ENCODE assay signal across 21 cellular contexts in the genomic region with DNA sequence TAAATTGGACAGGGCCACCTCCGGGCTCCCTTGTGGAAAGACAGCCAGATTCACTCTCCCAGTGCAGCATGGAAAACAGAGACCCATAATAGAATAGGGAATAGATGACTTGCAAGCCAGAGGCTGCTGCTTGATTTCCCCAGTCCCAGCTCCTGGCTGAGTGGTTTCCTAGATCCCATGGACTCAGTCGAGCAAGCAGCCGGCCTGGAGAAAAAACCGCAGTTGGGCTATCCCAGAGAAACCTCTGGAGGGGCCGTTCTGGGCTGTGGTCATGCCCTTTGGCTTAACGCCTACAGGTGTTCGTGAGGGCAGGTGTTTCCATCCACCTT.
A peak's percentile ranks its signal among the peaks of the same experiment; 100 is the strongest.
DNase-seq lines count a peak whose midpoint lies in the region; ATAC-seq and TF ChIP-seq lines count a peak whose summit lies in the region.
"Had no signal": no experiment of that assay in that cellular context is flagged by ENCODE, and none has a peak within 500 bp of the region (broad histone marks: within the 10 kb centered on the region; RNA-seq: fewer than 3 reads in every experiment).

No MANE protein-coding gene starts in this region.

- CTCF ChIA-PET in T-cell (lab: Charles Lee) = interaction anchor here (0.5 to 1.6 kb wide), 3 partner anchors 20 to 86 kb away, joined by 3 read pairs; no protein-coding TSS in a partner anchor

- TF ChIP-seq POLR2A in stomach (IDR thresholded peaks at IDR 0.05) = no peak

- H3K27ac Mint-ChIP-seq in T-cell (no peak overlapping the region), chondrocyte (ENCODE audit: unreplicated experiment) (no peak overlapping the region), mesothelial cell of epicardium (no peak overlapping the region)
- no peak overlapping the region for H3K27ac Mint-ChIP-seq in activated T-helper 1 cell treated with anti-CD3 and anti-CD28 coated beads, Interleukin-12 subunit alpha, Interleukin-12 subunit beta, Interleukin-2, Interleukin-4 antibody, amounts not matched to agents 30 ng/mL and 10 ng/mL and 1 ng/mL, durations not matched to agents 14 hours and 24 hours and 36 hours
- no peak overlapping the region for H3K27ac Mint-ChIP-seq in stimulated activated memory B cell treated with anti-CD40 and anti-IgM and Interleukin-4, amounts not matched to agents 10 μg/mL and 1 μg/mL and 100 μg/mL, for 72 hours
- H3K27ac Mint-ChIP-seq: CD4-positive, alpha-beta T cell; T-helper 1 cell treated with Interleukin-12 subunit alpha and Interleukin-12 subunit beta and Interleukin-4 antibody, amounts not matched to agents 30 μg/mL and 1 μg/mL, for 36 hours had no signal

- H3K27ac ChIP-seq in stomach = peak overlapping the region; percentile 60 to 79 (median 74)
- H3K27ac ChIP-seq: ovary, Peyer's patch, right lobe of liver, SJSA1 had no signal

- 34 to 65% (median 42%) methylated on average over 7 of the region's 7 CpGs for WGBS in stomach, 5 donors

- H3K9me3 ChIP-seq in stomach = no peaks in the 10 kb centered on the region
- H3K9me3 ChIP-seq: MG63, ovary, Peyer's patch, right lobe of liver, SJSA1 had no signal

- no peak for ATAC-seq in T-cell (replicated peaks in 1 of 4)
- ATAC-seq in stimulated activated memory B cell treated with anti-CD40 and anti-IgM and Interleukin-4, amounts not matched to agents 10 μg/mL and 1 μg/mL and 100 μg/mL, for 72 hours = no peak
- ATAC-seq: K562 had no signal

- H3K9me3 Mint-ChIP-seq in T-cell = no peaks in the 10 kb centered on the region
- H3K9me3 Mint-ChIP-seq in chondrocyte (ENCODE audit: low read depth) = no peaks in the 10 kb centered on the region
- H3K9me3 Mint-ChIP-seq in mesothelial cell of epicardium = no peaks in the 10 kb centered on the region
- H3K9me3 Mint-ChIP-seq in activated T-helper 1 cell treated with anti-CD3 and anti-CD28 coated beads, Interleukin-12 subunit alpha, Interleukin-12 subunit beta, Interleukin-2, Interleukin-4 antibody, amounts not matched to agents 30 ng/mL and 10 ng/mL and 1 ng/mL, durations not matched to agents 14 hours and 24 hours and 36 hours = no peaks in the 10 kb centered on the region
- no peaks in the 10 kb centered on the region for H3K9me3 Mint-ChIP-seq in stimulated activated memory B cell treated with anti-CD40 and anti-IgM and Interleukin-4, amounts not matched to agents 10 μg/mL and 1 μg/mL and 100 μg/mL, for 72 hours
- H3K9me3 Mint-ChIP-seq: CD4-positive, alpha-beta T cell; T-helper 1 cell treated with Interleukin-12 subunit alpha and Interleukin-12 subunit beta and Interleukin-4 antibody, amounts not matched to agents 30 μg/mL and 1 μg/mL, for 36 hours had no signal

- peaks cover 0 to 62% (median 24%) of the 10 kb centered on the region in 3 donors for H3K27me3 ChIP-seq in stomach
- H3K27me3 ChIP-seq: ovary had no signal

- peak overlapping the region; percentile 45 to 56 (median 50) for H3K4me3 ChIP-seq in stomach
- H3K4me3 ChIP-seq: K562, MG63, ovary, right lobe of liver, SJSA1 had no signal

- peaks cover 0 to 5% (median 4%) of the 10 kb centered on the region in 3 donors for H3K4me1 Mint-ChIP-seq in T-cell
- peaks cover 3% of the 10 kb centered on the region for H3K4me1 Mint-ChIP-seq in chondrocyte (ENCODE audit: low read depth)
- H3K4me1 Mint-ChIP-seq in mesothelial cell of epicardium = peaks cover 19% of the 10 kb centered on the region
- no peaks in the 10 kb centered on the region for H3K4me1 Mint-ChIP-seq in activated T-helper 1 cell treated with anti-CD3 and anti-CD28 coated beads, Interleukin-12 subunit alpha, Interleukin-12 subunit beta, Interleukin-2, Interleukin-4 antibody, amounts not matched to agents 30 ng/mL and 10 ng/mL and 1 ng/mL, durations not matched to agents 14 hours and 24 hours and 36 hours (ENCODE audit: low read depth)
- H3K4me1 Mint-ChIP-seq in stimulated activated memory B cell treated with anti-CD40 and anti-IgM and Interleukin-4, amounts not matched to agents 10 μg/mL and 1 μg/mL and 100 μg/mL, for 72 hours = no peaks in the 10 kb centered on the region

- no peaks in the 10 kb centered on the region for H3K36me3 ChIP-seq in stomach
- H3K36me3 ChIP-seq: MG63, ovary, Peyer's patch, right lobe of liver, SJSA1 had no signal

- DNase-seq in T-cell (no peak), chondrocyte (ENCODE audit: low spot score) (peak; percentile 60), mesothelial cell of epicardium (ENCODE audit: low spot score in 2 of 2, unreplicated experiment in 2 of 2) (no peak), stomach (peak; percentile 25)
- no peak for DNase-seq in activated T-helper 1 cell treated with anti-CD3 and anti-CD28 coated beads, Interleukin-12 subunit alpha, Interleukin-12 subunit beta, Interleukin-2, Interleukin-4 antibody, amounts not matched to agents 30 ng/mL and 10 ng/mL and 1 ng/mL, durations not matched to agents 14 hours and 24 hours and 36 hours (ENCODE audit: low spot score)
- no peak for DNase-seq in stimulated activated naive CD4-positive, alpha-beta T cell (lab: John Stamatoyannopoulos, UW)
- DNase-seq: activated CD4-positive, alpha-beta T cell treated with anti-CD3 and anti-CD28 coated beads, Interleukin-2, amount 50 U/mL, for 1 hour; CD4-positive, alpha-beta T cell; DMS153; foreskin fibroblast; left ventricle myocardium superior; MG63; NCI-H1436; NCI-H510A; ovary had no signal

- peaks cover 19 to 46% (median 27%) of the 10 kb centered on the region in 4 donors for H3K4me1 ChIP-seq in stomach
- H3K4me1 ChIP-seq: right lobe of liver, SJSA1 had no signal

- POLR2A ChIA-PET in T-cell (lab: Charles Lee) = no interaction called here

- TF ChIP-seq EP300 in stomach (IDR thresholded peaks at IDR 0.05) = no peak

- intact Hi-C loops in stomach (cut with DNase I; ENCODE audit: low total_unique reads) = no loop called here
- intact Hi-C loops in activated T-helper 1 cell treated with anti-CD3 and anti-CD28 coated beads, Interleukin-12 subunit alpha, Interleukin-12 subunit beta, Interleukin-2, Interleukin-4 antibody, amounts not matched to agents 30 ng/mL and 10 ng/mL and 1 ng/mL, durations not matched to agents 14 hours and 24 hours and 36 hours (cut with micrococcal nuclease) = no loop called here

- no peaks in the 10 kb centered on the region for H3K36me3 Mint-ChIP-seq in T-cell
- no peaks in the 10 kb centered on the region for H3K36me3 Mint-ChIP-seq in chondrocyte (ENCODE audit: low read depth)
- H3K36me3 Mint-ChIP-seq in mesothelial cell of epicardium = no peaks in the 10 kb centered on the region
- no peaks in the 10 kb centered on the region for H3K36me3 Mint-ChIP-seq in activated T-helper 1 cell treated with anti-CD3 and anti-CD28 coated beads, Interleukin-12 subunit alpha, Interleukin-12 subunit beta, Interleukin-2, Interleukin-4 antibody, amounts not matched to agents 30 ng/mL and 10 ng/mL and 1 ng/mL, durations not matched to agents 14 hours and 24 hours and 36 hours (ENCODE audit: low read depth)
- no peaks in the 10 kb centered on the region for H3K36me3 Mint-ChIP-seq in stimulated activated memory B cell treated with anti-CD40 and anti-IgM and Interleukin-4, amounts not matched to agents 10 μg/mL and 1 μg/mL and 100 μg/mL, for 72 hours

- peak overlapping the region in 2 of 3 donors; percentile 51 to 57 for H3K4me3 Mint-ChIP-seq in T-cell
- no peak overlapping the region for H3K4me3 Mint-ChIP-seq in chondrocyte (ENCODE audit: unreplicated experiment)
- peak overlapping the region; percentile 36 for H3K4me3 Mint-ChIP-seq in mesothelial cell of epicardium
- H3K4me3 Mint-ChIP-seq in activated T-helper 1 cell treated with anti-CD3 and anti-CD28 coated beads, Interleukin-12 subunit alpha, Interleukin-12 subunit beta, Interleukin-2, Interleukin-4 antibody, amounts not matched to agents 30 ng/mL and 10 ng/mL and 1 ng/mL, durations not matched to agents 14 hours and 24 hours and 36 hours = no peak overlapping the region
- H3K4me3 Mint-ChIP-seq in stimulated activated memory B cell treated with anti-CD40 and anti-IgM and Interleukin-4, amounts not matched to agents 10 μg/mL and 1 μg/mL and 100 μg/mL, for 72 hours = no peak overlapping the region
- H3K4me3 Mint-ChIP-seq: CD4-positive, alpha-beta T cell; T-helper 1 cell treated with Interleukin-12 subunit alpha and Interleukin-12 subunit beta and Interleukin-4 antibody, amounts not matched to agents 30 μg/mL and 1 μg/mL, for 36 hours had no signal

- TF ChIP-seq CTCF in chondrocyte (IDR thresholded peaks at IDR 0.05) (no peak), mesothelial cell of epicardium (IDR thresholded peaks at IDR 0.05; ENCODE audit: unreplicated experiment) (no peak), stomach (IDR thresholded peaks at IDR 0.05) (no peak)

- H3K27me3 Mint-ChIP-seq in T-cell (peaks cover 40 to 62% of the 10 kb centered on the region in 2 donors), chondrocyte (ENCODE audit: low read depth) (peaks cover 68% of the 10 kb centered on the region), mesothelial cell of epicardium (ENCODE audit: low read depth) (peaks cover 88% of the 10 kb centered on the region)
- H3K27me3 Mint-ChIP-seq in activated T-helper 1 cell treated with anti-CD3 and anti-CD28 coated beads, Interleukin-12 subunit alpha, Interleukin-12 subunit beta, Interleukin-2, Interleukin-4 antibody, amounts not matched to agents 30 ng/mL and 10 ng/mL and 1 ng/mL, durations not matched to agents 14 hours and 24 hours and 36 hours (ENCODE audit: insufficient read depth) = peaks cover 48% of the 10 kb centered on the region
- peaks cover 64% of the 10 kb centered on the region for H3K27me3 Mint-ChIP-seq in stimulated activated memory B cell treated with anti-CD40 and anti-IgM and Interleukin-4, amounts not matched to agents 10 μg/mL and 1 μg/mL and 100 μg/mL, for 72 hours

Comparison
In these comparisons a context has a peak if more than half of its experiments do, and no peak if none do; other contexts are left out.
1. DNase-seq: peak in chondrocyte (single experiment) and stomach (single experiment); none in T-cell (0 of 34), mesothelial cell of epicardium (0 of 2), activated T-helper 1 cell treated with anti-CD3 and anti-CD28 coated beads, Interleukin-12 subunit alpha, Interleukin-12 subunit beta, Interleukin-2, Interleukin-4 antibody, amounts not matched to agents 30 ng/mL and 10 ng/mL and 1 ng/mL, durations not matched to agents 14 hours and 24 hours and 36 hours (single experiment) and stimulated activated naive CD4-positive, alpha-beta T cell (0 of 6).
2. H3K4me3 Mint-ChIP-seq: peak in T-cell (2 of 3) and mesothelial cell of epicardium (single experiment); none in chondrocyte (single experiment), activated T-helper 1 cell treated with anti-CD3 and anti-CD28 coated beads, Interleukin-12 subunit alpha, Interleukin-12 subunit beta, Interleukin-2, Interleukin-4 antibody, amounts not matched to agents 30 ng/mL and 10 ng/mL and 1 ng/mL, durations not matched to agents 14 hours and 24 hours and 36 hours (single experiment) and stimulated activated memory B cell treated with anti-CD40 and anti-IgM and Interleukin-4, amounts not matched to agents 10 μg/mL and 1 μg/mL and 100 μg/mL, for 72 hours (single experiment).